Comparison of ENCODE assay signal across 22 cellular contexts in the genomic region with DNA sequence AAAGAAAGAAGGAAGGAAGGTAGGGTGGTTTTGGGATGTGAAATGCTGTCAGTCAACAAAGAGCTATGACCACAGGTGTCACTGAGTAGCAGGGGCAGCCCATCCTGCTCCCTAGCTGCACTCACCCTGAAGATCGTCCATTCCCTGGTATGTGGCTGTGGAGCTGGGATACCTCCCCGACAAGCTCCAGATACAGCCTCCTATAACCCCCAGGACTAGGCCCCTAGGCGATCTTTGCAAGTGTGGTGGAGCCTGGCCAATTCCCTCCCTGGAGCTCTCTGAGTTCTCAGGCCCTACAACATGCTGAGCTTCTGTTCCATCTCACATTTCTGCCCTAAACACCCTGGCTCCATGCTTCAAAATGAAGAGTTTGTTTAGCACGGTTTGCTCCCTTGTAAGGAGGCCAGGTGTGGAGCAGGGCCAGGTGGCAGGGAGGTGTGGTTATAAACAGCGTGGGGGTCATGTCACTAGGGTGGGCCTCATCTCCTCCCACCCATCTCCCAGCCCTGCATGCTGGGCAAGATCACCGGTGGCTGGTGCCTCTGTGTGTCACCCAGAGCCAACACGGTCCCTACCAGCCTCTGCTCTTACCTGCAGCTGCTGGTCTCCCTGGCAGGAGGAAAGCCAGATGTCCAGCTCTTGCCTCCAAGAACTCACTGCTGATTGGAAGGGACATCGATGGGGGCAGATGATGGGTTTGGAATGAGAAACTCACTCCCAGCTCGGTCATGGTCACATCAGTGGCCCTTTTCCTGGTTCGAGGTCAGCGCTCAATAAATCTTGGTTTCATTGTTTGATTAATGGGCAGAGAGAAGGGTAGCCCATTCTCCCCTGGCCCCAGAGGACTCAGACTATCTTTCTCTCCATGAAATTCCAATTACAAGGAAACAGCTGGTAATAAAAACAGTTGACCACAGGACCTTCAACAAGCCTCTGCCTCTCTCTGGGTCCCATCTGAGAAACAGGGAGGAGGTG.
DNase-seq lines count a peak whose midpoint lies in the region; ATAC-seq, FAIRE-seq and TF ChIP-seq lines count a peak whose summit lies in the region.
"Had no signal": no experiment of that assay in that cellular context is flagged by ENCODE, and none has a peak within 500 bp of the region (broad histone marks: within the 10 kb centered on the region; RNA-seq: fewer than 3 reads in every experiment).

No MANE protein-coding gene starts in this region.

- TF ChIP-seq CTCF in right atrium auricular region (IDR thresholded peaks at IDR 0.05): no peak
- TF ChIP-seq CTCF in H1 (IDR thresholded peaks at IDR 0.05; ENCODE audit: control extremely low read depth in 1 of 3, insufficient read depth in 1 of 3, low read depth in 1 of 3, low read length in 3 of 3): no peak

- no peak for TF ChIP-seq POLR2A in H1 (IDR thresholded peaks at IDR 0.05; ENCODE audit: control extremely low read depth in 1 of 2, low read depth in 2 of 2, low read length in 2 of 2)

- H2AK5ac ChIP-seq in H1 (ENCODE audit: low read depth, low read length) (no peak overlapping the region), neuronal stem cell (ENCODE audit: low read depth, low read length) (no peak overlapping the region)

- H3K4ac ChIP-seq in H1 (replicated peaks; ENCODE audit: insufficient read length, low read depth, low read length) (no peak overlapping the region), neuronal stem cell (ENCODE audit: low read length) (no peak overlapping the region)

- TF ChIP-seq EP300 in H1 (IDR thresholded peaks at IDR 0.05; ENCODE audit: borderline replicate concordance in 1 of 2, low read depth in 2 of 2, low read length in 2 of 2): no peak

- H3K27me3 ChIP-seq in right atrium auricular region: no peaks in the 10 kb centered on the region
- H3K27me3 ChIP-seq in H1 (replicated peaks in 1 of 4; ENCODE audit: control insufficient read depth in 3 of 4, extremely low read depth in 1 of 4, insufficient read depth in 3 of 4, low read length in 3 of 4): no peaks in the 10 kb centered on the region
- H3K27me3 ChIP-seq in neuronal stem cell (ENCODE audit: control insufficient read depth in 3 of 3, insufficient read depth in 3 of 3, low read depth in 1 of 3, low read length in 3 of 3): no peaks in the 10 kb centered on the region
- no peaks in the 10 kb centered on the region for H3K27me3 ChIP-seq in aorta (ENCODE audit: control insufficient read depth in 1 of 2, insufficient read depth in 2 of 2, low read length in 1 of 2)
- H3K27me3 ChIP-seq: BE2C had no signal

- H3K27ac Mint-ChIP-seq in activated CD4-positive, alpha-beta T cell treated with anti-CD3 and anti-CD28 coated beads, Interleukin-2, amount 10 ng/mL, durations not matched to agents 7 days and 5 days: no peak overlapping the region
- H3K27ac Mint-ChIP-seq: CD4-positive, CD25-positive, alpha-beta regulatory T cell; CD8-positive, alpha-beta memory T cell; H9 had no signal

- WGBS in H1 (ENCODE audit: extremely low coverage in 1 of 2, insufficient coverage in 1 of 2, insufficient read length in 1 of 2, insufficient replicate concordance in 2 of 2, low coverage in 1 of 2, low lambda C conversion rate in 2 of 2, missing lambda C conversion rate in 1 of 2), 2 experiments: 91% methylated on average over 11 of the region's 11 CpGs; no CpG with 5 or more reads in 1 of the 2 experiments
- no CpG with 5 or more reads among the region's 11 CpGs for WGBS in neuronal stem cell (ENCODE audit: extremely low coverage in 2 of 2, insufficient read length in 2 of 2, insufficient replicate concordance in 1 of 2), 2 donors
- 86 to 88% methylated on average over 11 of the region's 11 CpGs for WGBS in aorta, 2 donors

- peaks cover 0 to 9% of the 10 kb centered on the region in 2 donors for H3K9me3 ChIP-seq in right atrium auricular region
- peaks cover 3 to 5% of the 10 kb centered on the region in 2 experiments; a peak in 2 of 4 replicates for H3K9me3 ChIP-seq in H1 (ENCODE audit: insufficient read depth in 2 of 2, low read depth in 1 of 2, low read length in 1 of 2)
- H3K9me3 ChIP-seq in neuronal stem cell (replicated peaks in 1 of 2; ENCODE audit: control insufficient read depth in 2 of 2, insufficient read depth in 1 of 2, low read depth in 1 of 2, low read length in 2 of 2): peaks cover 0 to 2% of the 10 kb centered on the region in 2 donors
- H3K9me3 ChIP-seq in aorta (ENCODE audit: control insufficient read depth, low read length): peaks cover 3% of the 10 kb centered on the region
- H3K9me3 ChIP-seq: BE2C had no signal

- H3K27ac ChIP-seq in right atrium auricular region (no peak overlapping the region), H1 (ENCODE audit: low read depth, low read length) (no peak overlapping the region), neuronal stem cell (replicated peaks; ENCODE audit: low read length) (no peak overlapping the region), aorta (ENCODE audit: low read depth in 1 of 2, low read length in 2 of 2) (no peak overlapping the region)
- H3K27ac ChIP-seq: HL-60 had no signal

- H3K9ac ChIP-seq in H1 (replicated peaks in 1 of 4; ENCODE audit: extremely low read depth in 1 of 4, low read depth in 3 of 4, low read length in 3 of 4) (no peak overlapping the region), neuronal stem cell (ENCODE audit: low read depth, low read length, poor library complexity) (no peak overlapping the region)

- H2BK12ac ChIP-seq in H1 (ENCODE audit: low read depth, low read length) (no peak overlapping the region), neuronal stem cell (ENCODE audit: low read length) (no peak overlapping the region)

- H3K4me1 Mint-ChIP-seq in activated CD4-positive, alpha-beta T cell treated with anti-CD3 and anti-CD28 coated beads, Interleukin-2, amount 10 ng/mL, durations not matched to agents 7 days and 5 days: no peaks in the 10 kb centered on the region
- H3K4me1 Mint-ChIP-seq: CD4-positive, CD25-positive, alpha-beta regulatory T cell; CD8-positive, alpha-beta memory T cell had no signal

- intact Hi-C loops in Right ventricle myocardium inferior (cut with DNase I): no loop called here
- intact Hi-C loops in aorta (cut with DNase I): no loop called here

- no peak overlapping the region for H4K91ac ChIP-seq in H1 (replicated peaks; ENCODE audit: insufficient read length, low read length)
- peak overlapping the region; percentile 33 for H4K91ac ChIP-seq in neuronal stem cell (ENCODE audit: low read depth, low read length, poor library complexity)

- H3K4me3 Mint-ChIP-seq in activated CD4-positive, alpha-beta T cell treated with anti-CD3 and anti-CD28 coated beads, Interleukin-2, amount 10 ng/mL, durations not matched to agents 7 days and 5 days: no peak overlapping the region
- H3K4me3 Mint-ChIP-seq: CD4-positive, CD25-positive, alpha-beta regulatory T cell; CD8-positive, alpha-beta memory T cell; H9 had no signal

- no peak overlapping the region for H2BK5ac ChIP-seq in H1 (ENCODE audit: low read depth, low read length)
- H2BK5ac ChIP-seq in neuronal stem cell (ENCODE audit: low read length): no peak overlapping the region

- CTCF ChIA-PET in H1 (lab: Charles Lee; ENCODE audit: partially characterized antibody): no interaction called here
- CTCF ChIA-PET in activated CD4-positive, alpha-beta T cell treated with anti-CD3 and anti-CD28 coated beads, Interleukin-2, amount 10 ng/mL, durations not matched to agents 7 days and 5 days (lab: Charles Lee): interaction anchor here (1.0 kb wide), 1 partner anchor 449 kb away, joined by 3 read pairs; no protein-coding TSS in a partner anchor

- H3K79me2 ChIP-seq in H1 (ENCODE audit: control insufficient read depth in 1 of 2, insufficient read depth in 2 of 2, low read length in 2 of 2): no peaks in the 10 kb centered on the region

- no peak for ATAC-seq in Right ventricle myocardium inferior
- ATAC-seq in aorta (ENCODE audit: low FRiP score): peak; percentile 52
- ATAC-seq: GM12878 had no signal

- H3K9me3 Mint-ChIP-seq in activated CD4-positive, alpha-beta T cell treated with anti-CD3 and anti-CD28 coated beads, Interleukin-2, amount 10 ng/mL, durations not matched to agents 7 days and 5 days: no peaks in the 10 kb centered on the region

- H2BK15ac ChIP-seq in H1 (ENCODE audit: low read length) (peak overlapping the region; percentile 77; the same call in 1 of the 2 replicates), neuronal stem cell (ENCODE audit: low read length) (peak overlapping the region; percentile 90)

- no peaks in the 10 kb centered on the region for H3K23me2 ChIP-seq in H1 (ENCODE audit: low read depth, low read length)

- no peaks in the 10 kb centered on the region for H3K27me3 Mint-ChIP-seq in activated CD4-positive, alpha-beta T cell treated with anti-CD3 and anti-CD28 coated beads, Interleukin-2, amount 10 ng/mL, durations not matched to agents 7 days and 5 days
- H3K27me3 Mint-ChIP-seq: CD4-positive, CD25-positive, alpha-beta regulatory T cell had no signal

- H3K18ac ChIP-seq in H1 (ENCODE audit: extremely low read depth, low read length): no peak overlapping the region
- peak overlapping the region; percentile 56 for H3K18ac ChIP-seq in neuronal stem cell (ENCODE audit: low read length)

- no peak overlapping the region for H4K5ac ChIP-seq in H1 (ENCODE audit: insufficient read length, low read depth, low read length)

- H4K8ac ChIP-seq in H1 (ENCODE audit: extremely low read depth, insufficient read depth, low read length) (no peak overlapping the region), neuronal stem cell (ENCODE audit: low read depth, low read length) (no peak overlapping the region)

- H3K4me1 ChIP-seq in right atrium auricular region (no peaks in the 10 kb centered on the region), H1 (replicated peaks in 1 of 4; ENCODE audit: control insufficient read depth in 3 of 4, insufficient read depth in 4 of 4, low read length in 3 of 4) (no peaks in the 10 kb centered on the region), neuronal stem cell (ENCODE audit: control insufficient read depth in 2 of 2, insufficient read depth in 1 of 2, low read depth in 1 of 2, low read length in 2 of 2) (no peaks in the 10 kb centered on the region), aorta (ENCODE audit: control insufficient read depth in 1 of 2, insufficient read depth in 2 of 2, low read length in 2 of 2) (no peaks in the 10 kb centered on the region)
- H3K4me1 ChIP-seq: BE2C had no signal

- H3K14ac ChIP-seq in H1 (ENCODE audit: insufficient read length) (no peak overlapping the region), neuronal stem cell (ENCODE audit: low read length) (peak overlapping the region; percentile 57)

- H2AFZ ChIP-seq in H1 (ENCODE audit: low read length) (no peak overlapping the region; the same call in 1 of the 2 replicates), neuronal stem cell (ENCODE audit: low read length) (no peak overlapping the region)

- H3K79me1 ChIP-seq in H1 (ENCODE audit: low read depth, low read length): no peaks in the 10 kb centered on the region
- H3K79me1 ChIP-seq in neuronal stem cell (ENCODE audit: low read depth, low read length): no peaks in the 10 kb centered on the region

- no peak for FAIRE-seq in H1 (lab: Jason Lieb, UNC)
- FAIRE-seq: A204.1, GM12878 had no signal

- H3K23ac ChIP-seq in H1 (ENCODE audit: insufficient read length) (no peak overlapping the region), neuronal stem cell (ENCODE audit: low read depth, low read length, poor library complexity) (no peak overlapping the region)

- H3K36me3 ChIP-seq in right atrium auricular region: no peaks in the 10 kb centered on the region
- H3K36me3 ChIP-seq in H1 (ENCODE audit: control insufficient read depth in 2 of 4, insufficient read depth in 4 of 4, low read length in 3 of 4): no peaks in the 10 kb centered on the region
- H3K36me3 ChIP-seq in neuronal stem cell (replicated peaks in 1 of 2; ENCODE audit: control insufficient read depth in 2 of 2, insufficient read depth in 2 of 2, low read length in 2 of 2): no peaks in the 10 kb centered on the region
- H3K36me3 ChIP-seq in aorta (ENCODE audit: control insufficient read depth in 1 of 2, insufficient read depth in 2 of 2, low read length in 1 of 2): no peaks in the 10 kb centered on the region
- H3K36me3 ChIP-seq: BE2C had no signal

- POLR2A ChIA-PET in H1 (lab: Charles Lee; ENCODE audit: partially characterized antibody): no interaction called here
- POLR2A ChIA-PET in activated CD4-positive, alpha-beta T cell treated with anti-CD3 and anti-CD28 coated beads, Interleukin-2, amount 10 ng/mL, durations not matched to agents 7 days and 5 days (lab: Charles Lee): no interaction called here

- no peaks in the 10 kb centered on the region for H3K36me3 Mint-ChIP-seq in activated CD4-positive, alpha-beta T cell treated with anti-CD3 and anti-CD28 coated beads, Interleukin-2, amount 10 ng/mL, durations not matched to agents 7 days and 5 days (ENCODE audit: low read depth)
- H3K36me3 Mint-ChIP-seq: CD4-positive, CD25-positive, alpha-beta regulatory T cell; CD8-positive, alpha-beta memory T cell had no signal

- H3K4me2 ChIP-seq in H1 (ENCODE audit: insufficient read depth in 1 of 2, low read depth in 2 of 2, low read length in 2 of 2) (no peak overlapping the region), neuronal stem cell (ENCODE audit: insufficient read depth, low read length, poor library complexity, severe bottlenecking) (no peak overlapping the region)

- H3K4me3 ChIP-seq in right atrium auricular region: no peak overlapping the region
- no peak overlapping the region for H3K4me3 ChIP-seq in H1 (ENCODE audit: extremely low read depth in 1 of 4, insufficient read depth in 2 of 4, low read depth in 3 of 4, low read length in 4 of 4)
- no peak overlapping the region for H3K4me3 ChIP-seq in neuronal stem cell (ENCODE audit: low read length in 2 of 2)
- H3K4me3 ChIP-seq in aorta (ENCODE audit: low read length in 2 of 2): no peak overlapping the region
- H3K4me3 ChIP-seq: GM12878 had no signal

- H3K56ac ChIP-seq in H1 (replicated peaks; ENCODE audit: insufficient read length, low read depth, low read length): no peak overlapping the region

- H2BK120ac ChIP-seq in H1 (replicated peaks; ENCODE audit: low read depth, low read length) (no peak overlapping the region), neuronal stem cell (ENCODE audit: low read depth, low read length) (no peak overlapping the region)

- no peak for TF ChIP-seq RAD21 in H1 (IDR thresholded peaks at IDR 0.05 in 1 of 2, conservative IDR thresholded peaks at IDR 0.05 in 1 of 2; ENCODE audit: low read depth in 2 of 2, low read length in 2 of 2)

- DNase-seq in right atrium auricular region (ENCODE audit: low spot score) (peak; percentile 50), Right ventricle myocardium inferior (ENCODE audit: missing footprints) (no peak), H1 (ENCODE audit: low read depth in 1 of 2, low spot score in 2 of 2) (no peak), neuronal stem cell (ENCODE audit: low spot score) (no peak), aorta (no peak), NCI-H187 treated with DMSO at 0.1 percent for 48 hours (lab: John Stamatoyannopoulos, UW) (no peak)
- no peak for DNase-seq in activated CD4-positive, alpha-beta T cell treated with anti-CD3 and anti-CD28 coated beads, Interleukin-2, amount 10 ng/mL, durations not matched to agents 7 days and 5 days
- DNase-seq: ACHN; BE2C; C1 segment of cervical spinal cord; CD4-positive, CD25-positive, alpha-beta regulatory T cell; CD8-positive, alpha-beta memory T cell; COR-L47; DMS 273 treated with DMSO at 0.1 percent for 48 hours; DMS53; DND-41; EL; GOT3 had no signal

- no peak overlapping the region for H2BK20ac ChIP-seq in H1 (ENCODE audit: low read length)

- no peaks in the 10 kb centered on the region for H4K20me1 ChIP-seq in H1 (replicated peaks in 1 of 2; ENCODE audit: control insufficient read depth in 1 of 2, insufficient read depth in 2 of 2, low read length in 2 of 2)
